ENCODE assay signal across 1 cellular context in genomic region chr2:210269148-210269547, GRCh38.
TF ChIP-seq lines count a peak whose summit lies in the region.

No MANE protein-coding gene starts in this region.

TF ChIP-seq in GM23338, 12 proteins besides CTCF, POLR2A, EP300 and RAD21 (continued from another document):
- TF ChIP-seq ZNF462 (CRISPR knock-in tag; IDR thresholded peaks at IDR 0.05) (no peak), EZH2phosphoT487 (IDR thresholded peaks at IDR 0.05; ENCODE audit: unreplicated experiment) (no peak), STAT1 (IDR thresholded peaks at IDR 0.05; ENCODE audit: unreplicated experiment) (no peak)
